1 cellular context compared by ENCODE assay signal in the genomic region with DNA sequence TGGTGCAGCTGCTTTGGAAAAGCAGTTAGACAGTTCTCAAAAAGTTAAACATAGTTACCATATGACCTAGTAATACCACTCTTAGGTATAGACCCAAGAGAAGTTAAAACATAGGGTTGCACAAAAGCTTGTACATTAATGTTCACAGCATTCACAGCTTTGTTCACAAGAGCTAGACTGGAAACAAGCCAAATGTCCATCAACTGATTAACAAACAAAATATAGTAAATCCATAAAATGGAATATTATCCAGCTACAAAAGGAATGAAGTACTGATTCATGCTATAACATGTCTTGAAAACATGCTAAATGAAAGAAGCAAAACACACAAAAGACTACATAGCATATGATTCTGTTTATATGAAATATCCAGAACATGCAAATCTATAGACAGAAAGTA.
TF ChIP-seq lines count a peak whose summit lies in the region.

No MANE protein-coding gene starts in this region.

TF ChIP-seq in WTC11, 78 proteins besides CTCF, POLR2A, EP300 and RAD21 (continued from another document):
- TF ChIP-seq NFE2L1 (CRISPR knock-in tag; IDR thresholded peaks at IDR 0.05) (no peak), GTF2I (CRISPR knock-in tag; conservative IDR thresholded peaks at IDR 0.05) (no peak), MAX (CRISPR knock-in tag; IDR thresholded peaks at IDR 0.05) (no peak), TEAD4 (CRISPR knock-in tag; IDR thresholded peaks at IDR 0.05) (no peak), TP53 (CRISPR knock-in tag; IDR thresholded peaks at IDR 0.05) (no peak), NR2C2 (CRISPR knock-in tag; IDR thresholded peaks at IDR 0.05) (no peak), ZNF396 (CRISPR knock-in tag; IDR thresholded peaks at IDR 0.05; ENCODE audit: borderline replicate concordance) (no peak), IRF2 (CRISPR knock-in tag; IDR thresholded peaks at IDR 0.05; ENCODE audit: borderline replicate concordance, low read depth) (no peak), ZNF138 (CRISPR knock-in tag; conservative IDR thresholded peaks at IDR 0.05) (no peak)
